17 cellular contexts compared by ENCODE assay signal in genomic region chr5:27311544-27311943, GRCh38.
DNase-seq lines count a peak whose midpoint lies in the region; ATAC-seq and TF ChIP-seq lines count a peak whose summit lies in the region.
"Had no signal": no experiment of that assay in that cellular context is flagged by ENCODE, and none has a peak within 500 bp of the region (broad histone marks: within the 10 kb centered on the region; RNA-seq: fewer than 3 reads in every experiment).

No MANE protein-coding gene starts in this region.

- H2BK15ac ChIP-seq in IMR-90 (ENCODE audit: low read depth, low read length): no peak overlapping the region

- WGBS in IMR-90 (ENCODE audit: extremely low coverage in 2 of 2, insufficient read length in 1 of 2), 2 experiments: no CpG with 5 or more reads among the region's 1 CpG

- H3K4me3 ChIP-seq in IMR-90 (ENCODE audit: insufficient read depth, low read depth, low read length): no peak overlapping the region
- H3K4me3 ChIP-seq in fibroblast of pulmonary artery (replicated peaks; ENCODE audit: low read depth, low read length): no peak overlapping the region
- no peak overlapping the region for H3K4me3 ChIP-seq in osteoblast (ENCODE audit: insufficient read depth, low read length)
- H3K4me3 ChIP-seq in brain microvascular endothelial cell (ENCODE audit: low read depth, low read length): no peak overlapping the region
- H3K4me3 ChIP-seq: mucosa of descending colon, upper lobe of right lung had no signal

- dilution Hi-C loops in IMR-90 (cut with HindIII; ENCODE audit: low sequenced_read_pairs, unreplicated experiment): no loop called here

- H2AFZ ChIP-seq in IMR-90 (replicated peaks; ENCODE audit: low read length, poor library complexity): no peak overlapping the region
- peak overlapping the region; percentile 20 for H2AFZ ChIP-seq in osteoblast (ENCODE audit: low read length)

- no peak overlapping the region for H2AK9ac ChIP-seq in IMR-90 (replicated peaks; ENCODE audit: low read depth, low read length, poor library complexity)

- H3K36me3 ChIP-seq in IMR-90 (ENCODE audit: control insufficient read depth, insufficient read depth, low read length): no peaks in the 10 kb centered on the region
- no peaks in the 10 kb centered on the region for H3K36me3 ChIP-seq in osteoblast (ENCODE audit: insufficient read depth, low read length)
- no peaks in the 10 kb centered on the region for H3K36me3 ChIP-seq in brain microvascular endothelial cell (replicated peaks)
- H3K36me3 ChIP-seq: upper lobe of right lung had no signal

- TF ChIP-seq POLR2A in IMR-90 (IDR thresholded peaks at IDR 0.05; ENCODE audit: low read depth, low read length): no peak

- 0 out of 2 replicates have a peak overlapping the region, but pooled peaks have one; percentile 45 for H3K14ac ChIP-seq in IMR-90 (replicated peaks; ENCODE audit: low read depth, low read length)

- no peak overlapping the region for H2BK5ac ChIP-seq in IMR-90 (ENCODE audit: low read depth, low read length, poor library complexity, severe bottlenecking)

- H3K23ac ChIP-seq in IMR-90 (ENCODE audit: low read depth, low read length): no peak overlapping the region

- H3K9me3 ChIP-seq in IMR-90 (ENCODE audit: control insufficient read depth, insufficient read depth, low read length) (no peaks in the 10 kb centered on the region), osteoblast (ENCODE audit: low read depth, low read length) (no peaks in the 10 kb centered on the region)
- H3K9me3 ChIP-seq: upper lobe of right lung had no signal

- peak overlapping the region; percentile 41; the same call in 1 of the 2 replicates for H3K18ac ChIP-seq in IMR-90 (ENCODE audit: low read depth, low read length)

- H2AK5ac ChIP-seq in IMR-90 (ENCODE audit: low read depth, low read length): no peak overlapping the region

- H4K20me1 ChIP-seq in IMR-90 (ENCODE audit: insufficient read depth, low read length) (no peaks in the 10 kb centered on the region), osteoblast (ENCODE audit: insufficient read depth, low read length) (no peaks in the 10 kb centered on the region)

- no peak overlapping the region for H3K56ac ChIP-seq in IMR-90 (ENCODE audit: extremely low read depth, insufficient read depth, low read length)

- ATAC-seq in IMR-90 (ENCODE audit: low read depth) (no peak), GM21528 (IDR thresholded peaks at IDR 0.05; ENCODE audit: low FRiP score, unreplicated experiment) (no peak), GM18873 (IDR thresholded peaks at IDR 0.05; ENCODE audit: low FRiP score, unreplicated experiment) (no peak)
- ATAC-seq: activated CD4-positive, alpha-beta T cell treated with anti-CD3 and anti-CD28 coated beads for 36 hours; activated naive CD4-positive, alpha-beta T cell treated with anti-CD3 and anti-CD28 coated beads, Interleukin-2, amount 50 U/mL, for 72 hours; left lobe of liver; mucosa of descending colon; Right ventricle myocardium inferior; upper lobe of right lung had no signal

- H2BK120ac ChIP-seq in IMR-90 (ENCODE audit: low read depth, low read length): 0 out of 2 replicates have a peak overlapping the region, but pooled peaks have one; percentile 14

- intact Hi-C loops in IMR-90 (cut with micrococcal nuclease): loop anchor here (10.0 kb wide), 1 partner anchor 163 kb away; no protein-coding TSS in a partner anchor

- CTCF ChIA-PET in IMR-90 (lab: Yijun Ruan, JAX): no interaction called here

- H3K4me2 ChIP-seq in IMR-90 (ENCODE audit: low read depth, low read length) (peak overlapping the region; percentile 55; the same call in 1 of the 2 replicates), osteoblast (ENCODE audit: insufficient read depth, low read length) (no peak overlapping the region)

- H3K27ac ChIP-seq in IMR-90 (ENCODE audit: insufficient read depth, low read length): no peak overlapping the region
- no peak overlapping the region for H3K27ac ChIP-seq in osteoblast (ENCODE audit: low read depth, low read length)
- no peak overlapping the region for H3K27ac ChIP-seq in brain microvascular endothelial cell
- H3K27ac ChIP-seq: upper lobe of right lung had no signal

- TF ChIP-seq CTCF in IMR-90 (conservative IDR thresholded peaks at IDR 0.05; ENCODE audit: low read depth, low read length) (no peak), fibroblast of pulmonary artery (IDR thresholded peaks at IDR 0.05; ENCODE audit: low read length, missing control alignments) (no peak), osteoblast (IDR thresholded peaks at IDR 0.05; ENCODE audit: extremely low read depth, low read depth, low read length) (no peak), brain microvascular endothelial cell (IDR thresholded peaks at IDR 0.05; ENCODE audit: low read depth, low read length, missing control alignments) (no peak)

- in situ Hi-C loops in IMR-90 (cut with MboI; ENCODE audit: low sequenced_read_pairs): no loop called here
- in situ Hi-C loops in brain microvascular endothelial cell (cut with HindIII; ENCODE audit: low pct_ligation_motif_present, low sequenced_read_pairs): no loop called here

- peak overlapping the region; percentile 20; the same call in 1 of the 2 replicates for H2BK20ac ChIP-seq in IMR-90 (ENCODE audit: low read depth, low read length)

- H3K4ac ChIP-seq in IMR-90 (ENCODE audit: low read depth, low read length): no peak overlapping the region

- H3K27me3 ChIP-seq in IMR-90 (ENCODE audit: control insufficient read depth, insufficient read depth, low read length) (no peaks in the 10 kb centered on the region), osteoblast (ENCODE audit: insufficient read depth, low read length) (no peaks in the 10 kb centered on the region), brain microvascular endothelial cell (replicated peaks) (no peaks in the 10 kb centered on the region)
- H3K27me3 ChIP-seq: upper lobe of right lung had no signal

- H3K79me2 ChIP-seq in osteoblast (ENCODE audit: insufficient read depth, low read length): no peaks in the 10 kb centered on the region

- no peak overlapping the region for H4K91ac ChIP-seq in IMR-90 (ENCODE audit: insufficient read depth, low read depth, low read length)

- H3K79me1 ChIP-seq in IMR-90 (ENCODE audit: low read depth in 1 of 2, low read length in 2 of 2): no peaks in the 10 kb centered on the region

- no peak overlapping the region for H4K8ac ChIP-seq in IMR-90 (ENCODE audit: low read depth in 2 of 2, low read length in 2 of 2)

- DNase-seq in IMR-90: peak; percentile 26
- peak; percentile 10 for DNase-seq in astrocyte of the hippocampus (ENCODE audit: low read depth, low spot score)
- peak; percentile 31 for DNase-seq in fibroblast of pulmonary artery (ENCODE audit: low read depth)
- DNase-seq in osteoblast (ENCODE audit: insufficient read length, low spot score, missing footprints): no peak
- DNase-seq in brain microvascular endothelial cell: no peak
- DNase-seq in NCI-H1436 treated with DMSO at 0.1 percent for 48 hours (lab: John Stamatoyannopoulos, UW): no peak
- DNase-seq: activated CD4-positive, alpha-beta T cell treated with anti-CD3 and anti-CD28 coated beads for 36 hours; DND-41; mucosa of descending colon; stimulated activated CD4-positive, alpha-beta T cell treated with anti-CD3 and anti-CD28 coated beads, Interleukin-12 subunit alpha, Interleukin-12 subunit beta, amount 100 ng/mL, for 4 hours; SW 1271; upper lobe of right lung had no signal

- POLR2A ChIA-PET in IMR-90 (lab: Charles Lee; ENCODE audit: unreplicated experiment): no interaction called here

- H3K9me1 ChIP-seq in IMR-90 (ENCODE audit: insufficient read depth, low read length): 0 out of 2 replicates have a peak, but pooled peaks cover 2% of the 10 kb centered on the region

- no peak overlapping the region for H4K5ac ChIP-seq in IMR-90 (ENCODE audit: low read depth, low read length)

- H3K4me1 ChIP-seq in IMR-90 (ENCODE audit: control insufficient read depth, insufficient read depth, low read length): peaks cover 7% of the 10 kb centered on the region
- H3K4me1 ChIP-seq in osteoblast (ENCODE audit: insufficient read depth, low read length): peaks cover 11% of the 10 kb centered on the region
- H3K4me1 ChIP-seq: upper lobe of right lung had no signal

- no peak overlapping the region for H3K9ac ChIP-seq in IMR-90 (ENCODE audit: low read depth, low read length)

- no TSS peak for BruUV-seq in IMR-90 (replicated peaks; lab: Mats Ljungman, UMichigan)

- TF ChIP-seq RAD21 in IMR-90 (IDR thresholded peaks at IDR 0.05; ENCODE audit: low read length): no peak

TF ChIP-seq in IMR-90, 13 proteins besides CTCF, POLR2A, EP300 and RAD21:
- TF ChIP-seq, protein P1, sequence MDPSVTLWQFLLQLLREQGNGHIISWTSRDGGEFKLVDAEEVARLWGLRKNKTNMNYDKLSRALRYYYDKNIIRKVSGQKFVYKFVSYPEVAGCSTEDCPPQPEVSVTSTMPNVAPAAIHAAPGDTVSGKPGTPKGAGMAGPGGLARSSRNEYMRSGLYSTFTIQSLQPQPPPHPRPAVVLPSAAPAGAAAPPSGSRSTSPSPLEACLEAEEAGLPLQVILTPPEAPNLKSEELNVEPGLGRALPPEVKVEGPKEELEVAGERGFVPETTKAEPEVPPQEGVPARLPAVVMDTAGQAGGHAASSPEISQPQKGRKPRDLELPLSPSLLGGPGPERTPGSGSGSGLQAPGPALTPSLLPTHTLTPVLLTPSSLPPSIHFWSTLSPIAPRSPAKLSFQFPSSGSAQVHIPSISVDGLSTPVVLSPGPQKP (IDR thresholded peaks at IDR 0.05; ENCODE audit: borderline replicate concordance, low read depth, low read length): no peak
- TF ChIP-seq MAFK (IDR thresholded peaks at IDR 0.05; ENCODE audit: low read depth, low read length): no peak
- no peak for TF ChIP-seq SMC3 (IDR thresholded peaks at IDR 0.05; ENCODE audit: low read depth, low read length)

Comparison
In these comparisons a context has a peak if more than half of its experiments do, and no peak if none do; other contexts are left out.
1. DNase-seq: peak in IMR-90 (single experiment), astrocyte of the hippocampus (single experiment) and fibroblast of pulmonary artery (single experiment); none in osteoblast (single experiment), brain microvascular endothelial cell (single experiment) and NCI-H1436 treated with DMSO at 0.1 percent for 48 hours (single experiment).